Comparison of ENCODE assay signal across 9 cellular contexts in the genomic region with DNA sequence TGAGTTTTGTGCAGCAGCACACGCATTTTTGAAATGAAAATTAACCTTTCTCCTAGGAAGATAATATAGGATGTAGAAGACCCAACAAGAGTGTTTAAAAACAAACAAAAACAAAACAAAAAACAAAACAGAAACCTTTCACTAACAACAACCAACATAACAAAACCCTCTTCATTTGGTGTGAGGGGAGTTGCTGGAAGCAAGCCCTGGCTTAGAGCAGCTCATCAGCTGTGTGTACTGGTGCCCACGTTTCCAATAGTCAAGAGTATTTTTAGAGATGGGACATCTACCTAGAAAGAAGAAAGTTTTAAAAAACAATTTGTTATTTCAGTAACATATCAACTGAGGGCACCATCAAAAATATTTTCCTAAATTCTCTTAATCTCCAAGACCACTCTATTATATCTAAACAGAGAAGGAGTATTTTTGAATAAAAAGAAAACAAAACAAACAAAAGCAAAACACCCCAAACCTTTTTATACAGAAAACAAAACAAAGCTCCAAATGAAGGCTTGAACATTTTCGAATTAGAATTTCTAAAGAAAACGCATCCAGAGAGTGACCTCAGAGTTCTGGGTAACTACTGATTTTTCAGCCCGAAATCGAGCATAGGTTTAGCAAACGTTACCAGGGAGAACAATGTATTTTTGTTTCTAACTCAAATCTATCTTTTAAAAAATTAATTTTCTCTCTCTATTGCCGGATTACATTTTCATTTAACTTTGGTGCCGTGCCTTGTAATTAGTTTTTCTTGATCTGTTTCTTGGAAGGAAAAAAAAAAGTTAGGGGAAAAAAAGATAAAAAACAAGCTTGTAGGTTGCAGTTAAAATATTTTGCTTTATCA.
DNase-seq lines count a peak whose midpoint lies in the region; ATAC-seq, FAIRE-seq and TF ChIP-seq lines count a peak whose summit lies in the region.
"Had no signal": no experiment of that assay in that cellular context is flagged by ENCODE, and none has a peak within 500 bp of the region (broad histone marks: within the 10 kb centered on the region; RNA-seq: fewer than 3 reads in every experiment).

No MANE protein-coding gene starts in this region.

- H3K4me1 ChIP-seq in SJSA1 (replicated peaks): peaks cover 8% of the 10 kb centered on the region
- H3K4me1 ChIP-seq in iPS-20b (ENCODE audit: insufficient read depth, low read length): peaks cover 15% of the 10 kb centered on the region; the same call in 1 of the 2 replicates
- peaks cover 0 to 5% of the 10 kb centered on the region in 2 donors for H3K4me1 ChIP-seq in kidney (ENCODE audit: control insufficient read depth in 1 of 2, insufficient read depth in 1 of 2, low read depth in 1 of 2, low read length in 2 of 2)

- FAIRE-seq in kidney (lab: Jason Lieb, UNC): no peak

- H3K27me3 ChIP-seq in SJSA1 (replicated peaks): no peaks in the 10 kb centered on the region
- peaks cover 43% of the 10 kb centered on the region for H3K27me3 ChIP-seq in iPS-20b (ENCODE audit: insufficient read depth, low read length)

- POLR2A ChIA-PET in activated CD4-positive, alpha-beta T cell treated with anti-CD3 and anti-CD28 coated beads, Interleukin-2, amount 10 ng/mL, durations not matched to agents 7 days and 5 days (lab: Charles Lee): interaction anchor here (0.6 kb wide), 1 partner anchor 319 kb away, joined by 4 read pairs; no protein-coding TSS in a partner anchor

- CTCF ChIA-PET in activated CD4-positive, alpha-beta T cell treated with anti-CD3 and anti-CD28 coated beads, Interleukin-2, amount 10 ng/mL, durations not matched to agents 7 days and 5 days (lab: Charles Lee): interaction anchor here (0.7 to 2.7 kb wide), 3 partner anchors 44 to 638 kb away, joined by 3 to 11 read pairs (median 3); no protein-coding TSS in a partner anchor

- H3K36me3 ChIP-seq in SJSA1 (no peaks in the 10 kb centered on the region), iPS-20b (ENCODE audit: insufficient read depth, low read depth, low read length) (no peaks in the 10 kb centered on the region), kidney (ENCODE audit: control insufficient read depth in 1 of 2, insufficient read depth in 2 of 2, low read length in 2 of 2) (no peaks in the 10 kb centered on the region)

- TF ChIP-seq CTCF in kidney (IDR thresholded peaks at IDR 0.05; ENCODE audit: borderline replicate concordance, extremely low read depth, insufficient read depth): no peak

- no peaks in the 10 kb centered on the region for H3K36me3 Mint-ChIP-seq in activated CD4-positive, alpha-beta T cell treated with anti-CD3 and anti-CD28 coated beads, Interleukin-2, amount 10 ng/mL, durations not matched to agents 7 days and 5 days (ENCODE audit: low read depth)
- no peaks in the 10 kb centered on the region for H3K36me3 Mint-ChIP-seq in stimulated activated memory B cell treated with anti-CD40 and anti-IgM and Interleukin-4, amounts not matched to agents 10 μg/mL and 1 μg/mL and 100 μg/mL, for 72 hours

- peak overlapping the region; percentile 74 for H3K9ac ChIP-seq in iPS-20b (ENCODE audit: low read depth, low read length)
- H3K9ac ChIP-seq in kidney (ENCODE audit: low read length in 2 of 2): no peak overlapping the region

- peak overlapping the region; percentile 83 for H3K4me3 Mint-ChIP-seq in activated CD4-positive, alpha-beta T cell treated with anti-CD3 and anti-CD28 coated beads, Interleukin-2, amount 10 ng/mL, durations not matched to agents 7 days and 5 days
- peak overlapping the region; percentile 86 for H3K4me3 Mint-ChIP-seq in stimulated activated memory B cell treated with anti-CD40 and anti-IgM and Interleukin-4, amounts not matched to agents 10 μg/mL and 1 μg/mL and 100 μg/mL, for 72 hours

- intact Hi-C loops in kidney (cut with DNase I): no loop called here

- peaks cover 70% of the 10 kb centered on the region for H3K27me3 Mint-ChIP-seq in activated CD4-positive, alpha-beta T cell treated with anti-CD3 and anti-CD28 coated beads, Interleukin-2, amount 10 ng/mL, durations not matched to agents 7 days and 5 days
- peaks cover 72% of the 10 kb centered on the region for H3K27me3 Mint-ChIP-seq in stimulated activated memory B cell treated with anti-CD40 and anti-IgM and Interleukin-4, amounts not matched to agents 10 μg/mL and 1 μg/mL and 100 μg/mL, for 72 hours

- H3K4me1 Mint-ChIP-seq in activated CD4-positive, alpha-beta T cell treated with anti-CD3 and anti-CD28 coated beads, Interleukin-2, amount 10 ng/mL, durations not matched to agents 7 days and 5 days: peaks cover 29% of the 10 kb centered on the region
- H3K4me1 Mint-ChIP-seq in stimulated activated memory B cell treated with anti-CD40 and anti-IgM and Interleukin-4, amounts not matched to agents 10 μg/mL and 1 μg/mL and 100 μg/mL, for 72 hours: peaks cover 29% of the 10 kb centered on the region

- H3K27ac ChIP-seq in SJSA1 (peak overlapping the region; percentile 68), iPS-20b (ENCODE audit: low read length) (no peak overlapping the region), kidney (ENCODE audit: low read depth in 2 of 2, low read length in 2 of 2) (no peak overlapping the region)

- peak overlapping the region; percentile 16 for H3K27ac Mint-ChIP-seq in activated CD4-positive, alpha-beta T cell treated with anti-CD3 and anti-CD28 coated beads, Interleukin-2, amount 10 ng/mL, durations not matched to agents 7 days and 5 days
- peak overlapping the region; percentile 85 for H3K27ac Mint-ChIP-seq in stimulated activated memory B cell treated with anti-CD40 and anti-IgM and Interleukin-4, amounts not matched to agents 10 μg/mL and 1 μg/mL and 100 μg/mL, for 72 hours

- H3K9me3 Mint-ChIP-seq in activated CD4-positive, alpha-beta T cell treated with anti-CD3 and anti-CD28 coated beads, Interleukin-2, amount 10 ng/mL, durations not matched to agents 7 days and 5 days: no peaks in the 10 kb centered on the region
- no peaks in the 10 kb centered on the region for H3K9me3 Mint-ChIP-seq in stimulated activated memory B cell treated with anti-CD40 and anti-IgM and Interleukin-4, amounts not matched to agents 10 μg/mL and 1 μg/mL and 100 μg/mL, for 72 hours

- no peak for ATAC-seq in stimulated activated memory B cell treated with anti-CD40 and anti-IgM and Interleukin-4, amounts not matched to agents 10 μg/mL and 1 μg/mL and 100 μg/mL, for 72 hours
- no peak for ATAC-seq in GM19395 (IDR thresholded peaks at IDR 0.05; ENCODE audit: unreplicated experiment)

- DNase-seq in activated CD4-positive, alpha-beta T cell treated with anti-CD3 and anti-CD28 coated beads, Interleukin-2, amount 10 ng/mL, durations not matched to agents 7 days and 5 days: no peak
- DNase-seq in activated CD4-positive, alpha-beta T cell treated with anti-CD3 and anti-CD28 coated beads for 4 hours: no peak
- DNase-seq in SJSA1 (ENCODE audit: low read depth in 1 of 2, low spot score in 2 of 2): peak in 1 of 2 experiments; percentile 33
- DNase-seq in NCI-H2171 treated with DMSO at 0.1 percent for 48 hours (lab: John Stamatoyannopoulos, UW): no peak
- no peak for DNase-seq in kidney
- DNase-seq: activated naive CD4-positive, alpha-beta T cell treated with Interleukin-2 at 50 U/mL for 16 hours had no signal

- no peaks in the 10 kb centered on the region for H3K9me3 ChIP-seq in SJSA1 (replicated peaks)
- no peaks in the 10 kb centered on the region for H3K9me3 ChIP-seq in iPS-20b (ENCODE audit: insufficient read depth, low read depth, low read length)
- H3K9me3 ChIP-seq in kidney (ENCODE audit: control insufficient read depth in 1 of 2, low read length in 2 of 2): no peaks in the 10 kb centered on the region

- peak overlapping the region; percentile 35 for H3K4me3 ChIP-seq in SJSA1
- H3K4me3 ChIP-seq in iPS-20b (ENCODE audit: low read length): peak overlapping the region; percentile 83
- H3K4me3 ChIP-seq in kidney (ENCODE audit: low read length in 2 of 2): no peak overlapping the region

Comparison
In these comparisons a context has a peak if more than half of its experiments do, and no peak if none do; other contexts are left out.
1. H3K4me3 ChIP-seq: peak in SJSA1 (single experiment) and iPS-20b (single experiment); none in kidney (0 of 2).